In genomic region chr14:105481886-105482454, GRCh38 we compare ENCODE assay signal across 8 cellular contexts. TPM values are rescaled to one million over a fixed set of nuclear protein-coding genes. Genes with fewer than 3 reads are reported as not detected.
A peak's percentile ranks its signal among the peaks of the same experiment; 100 is the strongest.
DNase-seq lines count a peak whose midpoint lies in the region; ATAC-seq and TF ChIP-seq lines count a peak whose summit lies in the region.

No MANE protein-coding gene starts in this region.

- intact Hi-C loops in PC-3 (cut with micrococcal nuclease) = loop anchor here (1.0 kb wide), 1 partner anchor 8 kb away; no protein-coding TSS in a partner anchor

- BruUV-seq in PC-3 (replicated peaks; lab: Mats Ljungman, UMichigan) = no TSS peak

- peak overlapping the region; percentile 45; the same call in 1 of the 2 replicates for H3K4me3 ChIP-seq in PC-3 (ENCODE audit: low read length)

- TF ChIP-seq RAD21 in Ishikawa (IDR thresholded peaks at IDR 0.05; ENCODE audit: low read depth) = no peak

- peak overlapping the region; percentile 99 for H3K4me2 ChIP-seq in PC-3 (ENCODE audit: low read length)

- H3K36me3 ChIP-seq in PC-3 (ENCODE audit: low read depth, low read length) = no peaks in the 10 kb centered on the region

- peak; percentile 67 for TF ChIP-seq EP300 in Ishikawa (IDR thresholded peaks at IDR 0.05; ENCODE audit: borderline replicate concordance)

- H3K9me2 ChIP-seq in PC-3 (replicated peaks; ENCODE audit: low read length) = no peaks in the 10 kb centered on the region

- CTCF ChIA-PET in PC-3 (lab: Charles Lee) = interaction anchor here (1.9 kb wide), 1 partner anchor 8 kb away, joined by 24 read pairs; the partner anchor contains the start of gene TEDC1

- H3K9me3 ChIP-seq in PC-3 (ENCODE audit: low read length) = no peaks in the 10 kb centered on the region

- ATAC-seq in GM21360 (IDR thresholded peaks at IDR 0.05; ENCODE audit: unreplicated experiment) (peak; percentile 32), PC-3 (peak; percentile 51), esophagus mucosa (peak; percentile 64)

- H4K20me1 ChIP-seq in PC-3 (ENCODE audit: low read length) = no peaks in the 10 kb centered on the region

- TF ChIP-seq CTCF in C4-2B (conservative IDR thresholded peaks at IDR 0.05) = no peak
- peak; percentile 19; the same call in 1 of the 2 replicates for TF ChIP-seq CTCF in PC-3 (conservative IDR thresholded peaks at IDR 0.05; ENCODE audit: low read depth, low read length)

- H3K27ac ChIP-seq in C4-2B (peak overlapping the region; percentile 91), PC-3 (ENCODE audit: low read length) (peak overlapping the region; percentile 100)

- H3K4me1 ChIP-seq in PC-3 (ENCODE audit: insufficient read depth, low read length) = peaks cover 39% of the 10 kb centered on the region

- POLR2A ChIA-PET in PC-3 (lab: Charles Lee; ENCODE audit: unreplicated experiment) = interaction anchor here (0.6 to 1.8 kb wide), 2 partner anchors 8 to 51 kb away, joined by 7 to 18 read pairs; no protein-coding TSS in a partner anchor

- DNase-seq in PC-3 (peak; percentile 96), myocyte (ENCODE audit: low read depth) (peak; percentile 94)
- peak; percentile 91 to 93 for DNase-seq in activated T-cell treated with anti-CD3 and anti-CD28 coated beads, Interleukin-2, amount 50 U/mL, for 48 hours
- peak; percentile 76 for DNase-seq in stimulated activated CD8-positive, alpha-beta memory T cell treated with anti-CD3 and anti-CD28 coated beads, Interleukin-7, amount 100 ng/mL, for 24 hours (ENCODE audit: low read depth)

- H2AFZ ChIP-seq in PC-3 (ENCODE audit: low read length) = no peak overlapping the region

- H3K79me2 ChIP-seq in PC-3 (ENCODE audit: low read length) = peaks cover 5% of the 10 kb centered on the region

- peak overlapping the region; percentile 100 for H3K9ac ChIP-seq in PC-3 (ENCODE audit: low read length)

- no peaks in the 10 kb centered on the region for H3F3A ChIP-seq in PC-3 (ENCODE audit: low read length, unreplicated experiment)

- H3K27me3 ChIP-seq in PC-3 (ENCODE audit: low read length) = no peaks in the 10 kb centered on the region

TF ChIP-seq in Ishikawa, 13 proteins besides CTCF, POLR2A, EP300 and RAD21:
- TF ChIP-seq REST (IDR thresholded peaks at IDR 0.05; ENCODE audit: low read depth) (no peak), CEBPB (IDR thresholded peaks at IDR 0.05) (no peak), EGR1 (IDR thresholded peaks at IDR 0.05) (no peak), MAX (IDR thresholded peaks at IDR 0.05) (peak; percentile 40; the same call in 1 of the 2 replicates), TEAD4 (IDR thresholded peaks at IDR 0.05) (peak; percentile 34), ZBTB7A (IDR thresholded peaks at IDR 0.05; ENCODE audit: low read depth) (peak; percentile 97), NFIC (IDR thresholded peaks at IDR 0.05) (peak; percentile 95), YY1 (IDR thresholded peaks at IDR 0.05; ENCODE audit: low read depth) (no peak), CREB1 (IDR thresholded peaks at IDR 0.05; ENCODE audit: low read depth) (0 out of 2 replicates have a peak, but pooled peaks have one; percentile 12), TCF12 (IDR thresholded peaks at IDR 0.05; ENCODE audit: low read depth) (peak; percentile 69), USF1 (IDR thresholded peaks at IDR 0.05) (0 out of 2 replicates have a peak, but pooled peaks have one; percentile 5), TAF1 (IDR thresholded peaks at IDR 0.05; ENCODE audit: low read depth) (no peak; the same call in 1 of the 2 replicates), FOXM1 (IDR thresholded peaks at IDR 0.05; ENCODE audit: borderline replicate concordance, low read depth) (peak; percentile 76)

RNA-seq across cellular contexts. Expression of gene CRIP1, which starts 4.7 kb away (rescaled TPM):
- total RNA-seq in PC-3 (2014; rRNA removed) (45.9 and 48.7 TPM in 2 replicates), esophagus mucosa (42.6 TPM), myocyte (0.99 and 2.6 TPM in 2 replicates)
- polyA plus RNA-seq in myocyte (2012) = 68.3 TPM

RNA-seq across cellular contexts. Expression of gene CRIP2, which starts 7.3 kb away (rescaled TPM):
- total RNA-seq in PC-3 (2014; rRNA removed) (100 and 109 TPM in 2 replicates), esophagus mucosa (51.5 TPM), myocyte (586 and 856 TPM in 2 replicates)
- polyA plus RNA-seq in myocyte (2012) = 418 TPM

RNA-seq across cellular contexts. Expression of gene TEDC1, which starts 9.1 kb away (rescaled TPM):
- 66.7 and 108 TPM in 2 replicates for total RNA-seq in PC-3 (2014; rRNA removed)
- 8.9 TPM for total RNA-seq in esophagus mucosa
- 9.3 and 14.4 TPM in 2 replicates for total RNA-seq in myocyte
- polyA plus RNA-seq in myocyte (2012) = 12.6 TPM

RNA-seq across cellular contexts. Expression of gene TMEM121, which starts 44.4 kb away (rescaled TPM):
- total RNA-seq in PC-3 (2014; rRNA removed) = 27.5 and 33.6 TPM in 2 replicates
- 0.48 TPM for total RNA-seq in esophagus mucosa
- 3.9 and 5.3 TPM in 2 replicates for total RNA-seq in myocyte
- polyA plus RNA-seq in myocyte (2012) = 2.3 TPM

Comparison
In these comparisons a context has a peak if more than half of its experiments do, and no peak if none do; other contexts are left out.
1. Peak in every context shown above with its lines: DNase-seq, ATAC-seq, H3K4me3 ChIP-seq and H3K27ac ChIP-seq.
2. RNA of gene CRIP1, which starts 4.7 kb away (total RNA-seq): 45.9 to 48.7 TPM in PC-3 and 42.6 TPM in esophagus mucosa (single experiment); 0.99 to 2.6 TPM in myocyte; every median in the first group is over 10 times any median in the second.